ENCODE assay signal across 12 cellular contexts in the genomic region with DNA sequence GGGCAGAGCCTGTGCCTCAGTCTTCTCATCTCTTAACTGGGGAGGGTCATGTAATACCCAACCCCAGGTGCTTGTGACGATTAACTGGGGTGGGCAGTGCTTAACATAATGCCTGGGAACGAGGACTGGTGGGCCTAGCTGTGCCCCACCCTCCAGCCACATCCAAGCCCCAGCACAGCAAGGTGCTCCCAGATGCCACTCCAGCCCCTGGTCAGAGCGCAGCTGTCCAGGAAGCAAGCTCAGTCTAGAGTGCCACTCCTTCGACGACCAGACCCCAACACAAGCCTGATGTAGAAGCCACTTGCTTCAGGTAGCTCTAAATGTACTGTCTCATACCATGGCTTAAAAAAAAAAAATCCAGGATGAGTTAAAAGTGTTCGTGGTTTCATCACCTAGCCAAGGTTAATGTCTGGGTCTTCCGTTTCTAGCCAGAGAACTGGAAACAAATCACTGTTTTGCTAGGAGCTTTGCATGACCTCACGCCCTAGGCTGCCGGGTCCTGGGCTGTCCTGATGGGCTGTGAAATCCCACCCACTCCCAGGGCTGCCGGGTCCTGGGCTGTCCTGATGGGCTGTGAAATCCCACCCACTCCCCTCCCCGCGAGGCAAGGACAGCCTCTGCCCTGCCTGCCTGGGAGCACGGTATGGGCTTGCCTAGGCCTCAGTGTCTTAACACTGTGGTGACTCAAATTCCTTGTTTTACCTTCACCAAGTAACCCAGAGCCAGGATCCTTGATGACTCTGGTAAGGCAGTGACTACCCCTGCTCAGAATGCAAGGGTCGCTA. TPM values are rescaled to one million over a fixed set of nuclear protein-coding genes. Genes with fewer than 3 reads are reported as not detected.
DNase-seq lines count a peak whose midpoint lies in the region; ATAC-seq and TF ChIP-seq lines count a peak whose summit lies in the region.
"Had no signal": no experiment of that assay in that cellular context is flagged by ENCODE, and none has a peak within 500 bp of the region (broad histone marks: within the 10 kb centered on the region; RNA-seq: fewer than 3 reads in every experiment).

No MANE protein-coding gene starts in this region.

- no peaks in the 10 kb centered on the region for H3K27me3 ChIP-seq in gastroesophageal sphincter
- H3K27me3 ChIP-seq: esophagus squamous epithelium had no signal

- no peak for TF ChIP-seq POLR2A in gastroesophageal sphincter (IDR thresholded peaks at IDR 0.05)

- no peak for TF ChIP-seq EP300 in gastroesophageal sphincter (IDR thresholded peaks at IDR 0.05)

- H3K36me3 Mint-ChIP-seq in activated CD4-positive, alpha-beta T cell treated with anti-CD3 and anti-CD28 coated beads for 36 hours (ENCODE audit: low read depth), result peaks cover 8% of the 10 kb centered on the region
- H3K36me3 Mint-ChIP-seq in activated CD8-positive, alpha-beta T cell treated with anti-CD3 and anti-CD28 coated beads, Interleukin-2, amount 10 ng/mL, durations not matched to agents 7 days and 5 days (ENCODE audit: low read depth), result peaks cover 15% of the 10 kb centered on the region

- ATAC-seq in activated CD4-positive, alpha-beta T cell treated with anti-CD3 and anti-CD28 coated beads for 36 hours, result peak; percentile 55
- peak; percentile 48 for ATAC-seq in activated CD8-positive, alpha-beta T cell treated with anti-CD3 and anti-CD28 coated beads, Interleukin-2, amount 10 ng/mL, durations not matched to agents 7 days and 5 days
- ATAC-seq in gastroesophageal sphincter, result peak; percentile 39
- ATAC-seq in sciatic nerve, result peak; percentile 7
- ATAC-seq in HG02840 (IDR thresholded peaks at IDR 0.05; ENCODE audit: low FRiP score, unreplicated experiment), result no peak

- H3K36me3 ChIP-seq in gastroesophageal sphincter, result peaks cover 0 to 53% of the 10 kb centered on the region in 2 donors

- intact Hi-C loops in activated CD4-positive, alpha-beta T cell treated with anti-CD3 and anti-CD28 coated beads for 36 hours (cut with DNase I, micrococcal nuclease), result no loop called here
- intact Hi-C loops in sciatic nerve (cut with DNase I), result loop anchor here (10.0 kb wide), 1 partner anchor 47 kb away; a partner anchor contains a TSS

- no peak overlapping the region for H3K4me3 Mint-ChIP-seq in activated CD4-positive, alpha-beta T cell treated with anti-CD3 and anti-CD28 coated beads for 36 hours
- H3K4me3 Mint-ChIP-seq in activated CD8-positive, alpha-beta T cell treated with anti-CD3 and anti-CD28 coated beads, Interleukin-2, amount 10 ng/mL, durations not matched to agents 7 days and 5 days, result no peak overlapping the region
- H3K4me3 Mint-ChIP-seq: activated naive CD4-positive, alpha-beta T cell treated with anti-CD3 and anti-CD28 coated beads for 36 hours had no signal

- H3K9me3 Mint-ChIP-seq in activated CD4-positive, alpha-beta T cell treated with anti-CD3 and anti-CD28 coated beads for 36 hours (ENCODE audit: low read depth), result no peaks in the 10 kb centered on the region
- no peaks in the 10 kb centered on the region for H3K9me3 Mint-ChIP-seq in activated CD8-positive, alpha-beta T cell treated with anti-CD3 and anti-CD28 coated beads, Interleukin-2, amount 10 ng/mL, durations not matched to agents 7 days and 5 days (ENCODE audit: insufficient read depth)
- H3K9me3 Mint-ChIP-seq: activated naive CD4-positive, alpha-beta T cell treated with anti-CD3 and anti-CD28 coated beads for 36 hours had no signal

- no peaks in the 10 kb centered on the region for H3K9me3 ChIP-seq in gastroesophageal sphincter
- H3K9me3 ChIP-seq: esophagus squamous epithelium had no signal

- no peaks in the 10 kb centered on the region for H3K27me3 Mint-ChIP-seq in activated CD4-positive, alpha-beta T cell treated with anti-CD3 and anti-CD28 coated beads for 36 hours
- no peaks in the 10 kb centered on the region for H3K27me3 Mint-ChIP-seq in activated CD8-positive, alpha-beta T cell treated with anti-CD3 and anti-CD28 coated beads, Interleukin-2, amount 10 ng/mL, durations not matched to agents 7 days and 5 days (ENCODE audit: low read depth)

- no peak overlapping the region for H3K4me3 ChIP-seq in gastroesophageal sphincter
- H3K4me3 ChIP-seq: esophagus squamous epithelium had no signal

- no peak for TF ChIP-seq CTCF in gastroesophageal sphincter (IDR thresholded peaks at IDR 0.05)

- no peak for DNase-seq in activated CD4-positive, alpha-beta T cell treated with anti-CD3 and anti-CD28 coated beads for 36 hours
- no peak for DNase-seq in activated CD4-positive, alpha-beta T cell treated with anti-CD3 and anti-CD28 coated beads for 1 hour
- no peak for DNase-seq in activated CD8-positive, alpha-beta T cell treated with anti-CD3 and anti-CD28 coated beads, Interleukin-2, amount 10 ng/mL, durations not matched to agents 7 days and 5 days
- DNase-seq in sciatic nerve (ENCODE audit: low spot score) (no peak), GM19238 (ENCODE audit: insufficient read length, low spot score) (no peak), NCI-H146 treated with DMSO at 0.1 percent for 48 hours (lab: John Stamatoyannopoulos, UW; ENCODE audit: unreplicated experiment) (no peak)
- DNase-seq: activated naive CD4-positive, alpha-beta T cell treated with anti-CD3 and anti-CD28 coated beads for 36 hours; AML-193; esophagus squamous epithelium; MM.1S had no signal

- POLR2A ChIA-PET in activated CD4-positive, alpha-beta T cell treated with anti-CD3 and anti-CD28 coated beads for 36 hours (lab: Charles Lee), result no interaction called here
- POLR2A ChIA-PET in activated CD8-positive, alpha-beta T cell treated with anti-CD3 and anti-CD28 coated beads, Interleukin-2, amount 10 ng/mL, durations not matched to agents 7 days and 5 days (lab: Charles Lee), result no interaction called here

- H3K4me1 Mint-ChIP-seq in activated CD4-positive, alpha-beta T cell treated with anti-CD3 and anti-CD28 coated beads for 36 hours, result peaks cover 3% of the 10 kb centered on the region
- peaks cover 11% of the 10 kb centered on the region for H3K4me1 Mint-ChIP-seq in activated CD8-positive, alpha-beta T cell treated with anti-CD3 and anti-CD28 coated beads, Interleukin-2, amount 10 ng/mL, durations not matched to agents 7 days and 5 days (ENCODE audit: low read depth)

- WGBS in gastroesophageal sphincter (ENCODE audit: low coverage in 1 of 2), 2 donors, result 63 to 66% methylated on average over 6 to 8 of the region's 14 CpGs

- H3K27ac Mint-ChIP-seq in activated CD4-positive, alpha-beta T cell treated with anti-CD3 and anti-CD28 coated beads for 36 hours, result no peak overlapping the region
- no peak overlapping the region for H3K27ac Mint-ChIP-seq in activated CD8-positive, alpha-beta T cell treated with anti-CD3 and anti-CD28 coated beads, Interleukin-2, amount 10 ng/mL, durations not matched to agents 7 days and 5 days
- H3K27ac Mint-ChIP-seq: activated naive CD4-positive, alpha-beta T cell treated with anti-CD3 and anti-CD28 coated beads for 36 hours had no signal

- CTCF ChIA-PET in activated CD4-positive, alpha-beta T cell treated with anti-CD3 and anti-CD28 coated beads for 36 hours (lab: Charles Lee), result interaction anchor here (0.7 to 0.8 kb wide), 3 partner anchors 17 to 42 kb away, joined by 3 to 6 read pairs (median 5); no protein-coding TSS in a partner anchor
- CTCF ChIA-PET in activated CD8-positive, alpha-beta T cell treated with anti-CD3 and anti-CD28 coated beads, Interleukin-2, amount 10 ng/mL, durations not matched to agents 7 days and 5 days (lab: Charles Lee), result no interaction called here

- H3K4me1 ChIP-seq in gastroesophageal sphincter, result peaks cover 0 to 7% (median 0%) of the 10 kb centered on the region in 3 donors

- no peak overlapping the region for H3K27ac ChIP-seq in gastroesophageal sphincter
- H3K27ac ChIP-seq: esophagus squamous epithelium had no signal

RNA-seq across cellular contexts. Expression of a gene that starts 7.7 kb away (rescaled TPM):
- total RNA-seq in activated CD4-positive, alpha-beta T cell treated with anti-CD3 and anti-CD28 coated beads for 36 hours, result 1 to 10 TPM; 3.3 to 5.2 TPM
- 10 to 100 TPM in 1 of 2 experiments, 1 to 10 TPM in 1; 9.0 to 11.1 TPM for total RNA-seq in activated CD8-positive, alpha-beta T cell treated with anti-CD3 and anti-CD28 coated beads, Interleukin-2, amount 10 ng/mL, durations not matched to agents 7 days and 5 days
- total RNA-seq in gastroesophageal sphincter, result 10 to 100 TPM; 10.8 to 19.0 (median 12.5) TPM
- total RNA-seq in sciatic nerve, result 15.5 TPM

RNA-seq across cellular contexts. Expression of a gene that starts 9.6 kb away (rescaled TPM):
- total RNA-seq in activated CD4-positive, alpha-beta T cell treated with anti-CD3 and anti-CD28 coated beads for 36 hours, result 100 to 1,000 TPM; 282 to 364 TPM
- total RNA-seq in activated CD8-positive, alpha-beta T cell treated with anti-CD3 and anti-CD28 coated beads, Interleukin-2, amount 10 ng/mL, durations not matched to agents 7 days and 5 days, result 100 to 1,000 TPM; 338 to 364 TPM
- total RNA-seq in gastroesophageal sphincter, result 100 to 1,000 TPM; 283 to 543 (median 310) TPM
- 244 TPM for total RNA-seq in sciatic nerve

RNA-seq across cellular contexts. Expression of a gene that starts 42.7 kb away (rescaled TPM):
- 10 to 100 TPM; 17.5 to 18.4 TPM for total RNA-seq in activated CD4-positive, alpha-beta T cell treated with anti-CD3 and anti-CD28 coated beads for 36 hours
- total RNA-seq in activated CD8-positive, alpha-beta T cell treated with anti-CD3 and anti-CD28 coated beads, Interleukin-2, amount 10 ng/mL, durations not matched to agents 7 days and 5 days, result 10 to 100 TPM; 27.1 to 27.3 TPM
- total RNA-seq in gastroesophageal sphincter, result 10 to 100 TPM; 16.7 to 31.7 (median 22.1) TPM
- 21.4 TPM for total RNA-seq in sciatic nerve

RNA-seq across cellular contexts. Expression of a gene that starts 46.7 kb away (rescaled TPM):
- total RNA-seq in activated CD4-positive, alpha-beta T cell treated with anti-CD3 and anti-CD28 coated beads for 36 hours, result 10 to 100 TPM; 44.1 to 57.9 TPM
- total RNA-seq in activated CD8-positive, alpha-beta T cell treated with anti-CD3 and anti-CD28 coated beads, Interleukin-2, amount 10 ng/mL, durations not matched to agents 7 days and 5 days, result 10 to 100 TPM; 75.9 to 77.3 TPM
- total RNA-seq in gastroesophageal sphincter (10 to 100 TPM; 19.6 to 49.7 (median 26.8) TPM), sciatic nerve (37.0 TPM)

RNA-seq across cellular contexts. Expression of a gene that starts 47.0 kb away (rescaled TPM):
- 10 to 100 TPM; 13.2 to 14.5 TPM for total RNA-seq in activated CD4-positive, alpha-beta T cell treated with anti-CD3 and anti-CD28 coated beads for 36 hours
- total RNA-seq in activated CD8-positive, alpha-beta T cell treated with anti-CD3 and anti-CD28 coated beads, Interleukin-2, amount 10 ng/mL, durations not matched to agents 7 days and 5 days, result 10 to 100 TPM; 23.7 TPM
- total RNA-seq in gastroesophageal sphincter (10 to 100 TPM; 14.0 to 20.0 (median 14.9) TPM), sciatic nerve (13.4 TPM)
